Comparison of ENCODE assay signal across 1 cellular context in genomic region chr3:50317303-50317702, GRCh38.
TF ChIP-seq lines count a peak whose summit lies in the region.

No MANE protein-coding gene starts in this region.

TF ChIP-seq in HepG2, 621 proteins besides CTCF, POLR2A, EP300 and RAD21:
- TF ChIP-seq ELF1 (CRISPR knock-in tag; IDR thresholded peaks at IDR 0.05): no peak
- 0 out of 2 replicates have a peak, but pooled peaks have one; percentile 23 for TF ChIP-seq FOXO4 (CRISPR knock-in tag; conservative IDR thresholded peaks at IDR 0.05)
- TF ChIP-seq FUBP1 (CRISPR knock-in tag; IDR thresholded peaks at IDR 0.05; ENCODE audit: borderline replicate concordance): no peak
